In genomic region chr3:50572158-50572557, GRCh38 we compare ENCODE assay signal across 8 cellular contexts. TPM values are rescaled to one million over a fixed set of nuclear protein-coding genes. Genes with fewer than 3 reads are reported as not detected.
DNase-seq lines count a peak whose midpoint lies in the region; ATAC-seq and TF ChIP-seq lines count a peak whose summit lies in the region.

No MANE protein-coding gene starts in this region.

- no peak overlapping the region for H3K9ac ChIP-seq in endodermal cell (ENCODE audit: extremely low read depth, low read length, poor library complexity, severe bottlenecking)

- DNase-seq in AG20443 (ENCODE audit: low spot score): peak; percentile 86
- DNase-seq in NOMO-1 treated with DMSO at 0.1 percent for 48 hours (lab: John Stamatoyannopoulos, UW; ENCODE audit: unreplicated experiment): peak; percentile 72
- DNase-seq in activated CD8-positive, alpha-beta memory T cell treated with anti-CD3 and anti-CD28 coated beads for 48 hours (ENCODE audit: low read depth in 2 of 3, low spot score in 2 of 3): peak in 2 of 3 experiments; percentile 70 to 75
- DNase-seq in endodermal cell: peak; percentile 91
- peak; percentile 45 for DNase-seq in midbrain (lab: John Stamatoyannopoulos, UW)
- peak; percentile 71 for DNase-seq in stimulated activated CD8-positive, alpha-beta memory T cell treated with anti-CD3 and anti-CD28 coated beads, Interleukin-4, amount 100 ng/mL, for 24 hours (ENCODE audit: low read depth)

- no peaks in the 10 kb centered on the region for H3K9me3 Mint-ChIP-seq in endodermal cell

- H3K4me1 Mint-ChIP-seq in endodermal cell: peaks cover 4% of the 10 kb centered on the region

- H3K27me3 ChIP-seq in endodermal cell (ENCODE audit: control insufficient read depth, insufficient read depth, low read length, poor library complexity, severe bottlenecking): no peaks in the 10 kb centered on the region

- H3K36me3 Mint-ChIP-seq in endodermal cell (ENCODE audit: low read depth): peaks cover 2% of the 10 kb centered on the region

- no peak overlapping the region for H3K4me3 Mint-ChIP-seq in endodermal cell

- H3K36me3 ChIP-seq in endodermal cell (ENCODE audit: control insufficient read depth, insufficient read depth, low read length): peaks cover 7% of the 10 kb centered on the region

- WGBS in endodermal cell (ENCODE audit: insufficient coverage in 1 of 2, insufficient read length in 1 of 2), 2 experiments: 60 to 65% methylated on average over 1 of the region's 1 CpG

- H3K4me3 ChIP-seq in endodermal cell (ENCODE audit: low read length): no peak overlapping the region

- TF ChIP-seq CTCF in endodermal cell (conservative IDR thresholded peaks at IDR 0.05): peak; percentile 86

- H3K27me3 Mint-ChIP-seq in endodermal cell (ENCODE audit: insufficient read depth): peaks cover under 1% of the 10 kb centered on the region

- H3K9me3 ChIP-seq in endodermal cell (ENCODE audit: control insufficient read depth, low read length): no peaks in the 10 kb centered on the region

- ATAC-seq in GM19351 (IDR thresholded peaks at IDR 0.05; ENCODE audit: unreplicated experiment) (peak; percentile 27), HG03520 (IDR thresholded peaks at IDR 0.05; ENCODE audit: unreplicated experiment) (no peak)

- H3K27ac Mint-ChIP-seq in endodermal cell: peak overlapping the region; percentile 27

- H3K4me1 ChIP-seq in endodermal cell (ENCODE audit: control insufficient read depth, insufficient read depth, low read length): no peaks in the 10 kb centered on the region

- no peak overlapping the region for H3K27ac ChIP-seq in endodermal cell (ENCODE audit: low read depth, low read length)

RNA-seq across cellular contexts. Expression of gene HEMK1, which starts 2.8 kb away (rescaled TPM):
- total RNA-seq in endodermal cell: 10 to 100 TPM; 24.1 to 25.8 TPM
- 21.2 TPM for polyA plus RNA-seq in endodermal cell (2013, experiment 1 of 2)
- polyA plus RNA-seq in endodermal cell (2013, experiment 2 of 2): 19.8 TPM

RNA-seq across cellular contexts. Expression of gene C3orf18, which starts 4.6 kb away (rescaled TPM):
- total RNA-seq in endodermal cell: 10 to 100 TPM; 14.4 to 16.9 TPM
- 15.6 TPM for polyA plus RNA-seq in endodermal cell (2013, experiment 1 of 2)
- polyA plus RNA-seq in endodermal cell (2013, experiment 2 of 2): 15.4 TPM

RNA-seq across cellular contexts. Expression of gene CISH, which starts 39.4 kb away (rescaled TPM):
- total RNA-seq in endodermal cell: 1 to 10 TPM; 1.2 to 2.0 TPM
- polyA plus RNA-seq in endodermal cell (2013, experiment 1 of 2): 3.6 TPM
- 3.7 TPM for polyA plus RNA-seq in endodermal cell (2013, experiment 2 of 2)

RNA-seq across cellular contexts. Expression of gene MAPKAPK3, which starts 44.8 kb away (rescaled TPM):
- total RNA-seq in endodermal cell: 10 to 100 TPM; 37.2 to 39.7 TPM
- polyA plus RNA-seq in endodermal cell (2013, experiment 1 of 2): 29.9 TPM
- polyA plus RNA-seq in endodermal cell (2013, experiment 2 of 2): 26.1 TPM
